ENCODE assay signal across 16 cellular contexts in genomic region chr9:89020754-89021153, GRCh38. TPM values are rescaled to one million over a fixed set of nuclear protein-coding genes. Genes with fewer than 3 reads are reported as not detected.
A peak's percentile ranks its signal among the peaks of the same experiment; 100 is the strongest.
DNase-seq lines count a peak whose midpoint lies in the region; ATAC-seq and TF ChIP-seq lines count a peak whose summit lies in the region.
"Had no signal": no experiment of that assay in that cellular context is flagged by ENCODE, and none has a peak within 500 bp of the region (broad histone marks: within the 10 kb centered on the region; RNA-seq: fewer than 3 reads in every experiment).

No MANE protein-coding gene starts in this region.

- no peak overlapping the region for H3K9ac ChIP-seq in SK-N-SH

- DNase-seq in AG08395 (ENCODE audit: low spot score) (peak; percentile 16), SK-N-SH (no peak), lower lobe of right lung (no peak), stomach (no peak), H7 (no peak), globus pallidus (ENCODE audit: low spot score) (no peak), retina (no peak)
- DNase-seq: AML-193; Caco-2; CD4-positive, CD25-positive, alpha-beta regulatory T cell; DMS153; NCI-H187; NCI-H345; NCI-H526 treated with DMSO at 0.1 percent for 48 hours; SHP77 treated with DMSO at 0.1 percent for 48 hours had no signal

- no peak for TF ChIP-seq RAD21 in SK-N-SH (IDR thresholded peaks at IDR 0.05; ENCODE audit: low read length)

- H3K27ac ChIP-seq in SK-N-SH (ENCODE audit: low read depth in 2 of 2, low read length in 1 of 2) (peak overlapping the region in 1 of 2 experiments; percentile 70; a peak in 1 of 4 replicates), lower lobe of right lung (peak overlapping the region; percentile 86), stomach (peak overlapping the region in 4 of 5 donors; percentile 79 to 84 (median 79))

- no peaks in the 10 kb centered on the region for H3K9me2 ChIP-seq in SK-N-SH

- H3K4me3 ChIP-seq in SK-N-SH (ENCODE audit: low read depth in 2 of 2, low read length in 1 of 2), result no peak overlapping the region
- H3K4me3 ChIP-seq in lower lobe of right lung, result no peak overlapping the region
- no peak overlapping the region for H3K4me3 ChIP-seq in stomach
- no peak overlapping the region for H3K4me3 ChIP-seq in H7 (ENCODE audit: insufficient read depth, low read depth, low read length)

- POLR2A ChIA-PET in SK-N-SH (lab: Yijun Ruan, JAX), result no interaction called here

- CTCF ChIA-PET in SK-N-SH (lab: Yijun Ruan, JAX), result interaction anchor here (1.3 to 1.4 kb wide), 2 partner anchors 10 to 19 kb away, joined by 3 read pairs; no protein-coding TSS in a partner anchor

- H3K9me3 ChIP-seq in SK-N-SH (no peaks in the 10 kb centered on the region), lower lobe of right lung (no peaks in the 10 kb centered on the region), stomach (no peaks in the 10 kb centered on the region)
- H3K9me3 ChIP-seq: Caco-2 had no signal

- peaks cover 4 to 27% of the 10 kb centered on the region in 2 experiments; a peak in 3 of 4 replicates for H3K4me1 ChIP-seq in SK-N-SH (ENCODE audit: control insufficient read depth in 1 of 2, insufficient read depth in 2 of 2, low read depth in 1 of 2, low read length in 1 of 2)
- H3K4me1 ChIP-seq in lower lobe of right lung, result peaks cover 34% of the 10 kb centered on the region
- H3K4me1 ChIP-seq in stomach, result peaks cover 18 to 30% (median 24%) of the 10 kb centered on the region in 4 donors
- H3K4me1 ChIP-seq: Caco-2 had no signal

- intact Hi-C loops in lower lobe of right lung (cut with DNase I), result no loop called here
- intact Hi-C loops in stomach (cut with DNase I; ENCODE audit: low total_unique reads), result no loop called here

- H3K4me2 ChIP-seq in SK-N-SH, result peak overlapping the region; percentile 65; the same call in 1 of the 2 replicates

- WGBS in SK-N-SH (ENCODE audit: low lambda C conversion rate), result 75% methylated on average over 1 of the region's 4 CpGs
- 80 to 99% (median 96%) methylated on average over 3 to 4 of the region's 4 CpGs for WGBS in stomach, 5 donors

- no peaks in the 10 kb centered on the region for H3K79me2 ChIP-seq in SK-N-SH (ENCODE audit: insufficient read depth)

- no peak for TF ChIP-seq EP300 in SK-N-SH (IDR thresholded peaks at IDR 0.05; ENCODE audit: borderline replicate concordance in 1 of 2, low read depth in 1 of 2, low read length in 1 of 2)
- no peak for TF ChIP-seq EP300 in stomach (IDR thresholded peaks at IDR 0.05)

- peaks cover 6% of the 10 kb centered on the region for H3F3A ChIP-seq in SK-N-SH (replicated peaks; ENCODE audit: insufficient read depth)

- no peak overlapping the region for H2AFZ ChIP-seq in SK-N-SH (ENCODE audit: low read depth)

- H3K36me3 ChIP-seq in SK-N-SH (replicated peaks in 1 of 2; ENCODE audit: control insufficient read depth in 1 of 2, insufficient read depth in 2 of 2, low read length in 1 of 2), result peaks cover 0 to 13% of the 10 kb centered on the region in 2 experiments
- H3K36me3 ChIP-seq in lower lobe of right lung, result no peaks in the 10 kb centered on the region
- H3K36me3 ChIP-seq in stomach, result no peaks in the 10 kb centered on the region
- no peaks in the 10 kb centered on the region for H3K36me3 ChIP-seq in H7 (replicated peaks; ENCODE audit: control insufficient read depth, insufficient read depth, low read length)

- ATAC-seq in lower lobe of right lung (no peak), HG02571 (IDR thresholded peaks at IDR 0.05; ENCODE audit: unreplicated experiment) (no peak)

- H3K27me3 ChIP-seq in SK-N-SH (ENCODE audit: insufficient read depth) (no peaks in the 10 kb centered on the region), lower lobe of right lung (ENCODE audit: low read depth) (no peaks in the 10 kb centered on the region), stomach (no peaks in the 10 kb centered on the region), H7 (ENCODE audit: control insufficient read depth, insufficient read depth, low read length) (no peaks in the 10 kb centered on the region)

- no peaks in the 10 kb centered on the region for H4K20me1 ChIP-seq in SK-N-SH (ENCODE audit: insufficient read depth)

- TF ChIP-seq CTCF in SK-N-SH (IDR thresholded peaks at IDR 0.05), result no peak
- TF ChIP-seq CTCF in lower lobe of right lung (IDR thresholded peaks at IDR 0.05), result no peak
- no peak for TF ChIP-seq CTCF in stomach (IDR thresholded peaks at IDR 0.05)

- no peak for TF ChIP-seq POLR2A in stomach (IDR thresholded peaks at IDR 0.05)

TF ChIP-seq in SK-N-SH, 30 proteins besides CTCF, POLR2A, EP300 and RAD21:
- TF ChIP-seq RFX5 (IDR thresholded peaks at IDR 0.05; ENCODE audit: low read length) (no peak), TAF1 (IDR thresholded peaks at IDR 0.05; ENCODE audit: borderline replicate concordance, low read depth, low read length) (no peak), NRF1 (IDR thresholded peaks at IDR 0.05; ENCODE audit: low read depth, low read length) (no peak), TEAD4 (IDR thresholded peaks at IDR 0.05; ENCODE audit: borderline replicate concordance, insufficient read depth) (no peak), POLR2AphosphoS5 (IDR thresholded peaks at IDR 0.05; ENCODE audit: low read depth, low read length) (no peak), YY1 (IDR thresholded peaks at IDR 0.05; ENCODE audit: low read depth) (no peak), CHD2 (IDR thresholded peaks at IDR 0.05; ENCODE audit: low read length, partially characterized antibody) (no peak), MAX (IDR thresholded peaks at IDR 0.05; ENCODE audit: low read depth) (no peak), FOSL2 (IDR thresholded peaks at IDR 0.05; ENCODE audit: borderline replicate concordance, low read depth) (no peak), MEF2A (IDR thresholded peaks at IDR 0.05; ENCODE audit: borderline replicate concordance, low read depth) (no peak), ELF1 (IDR thresholded peaks at IDR 0.05) (no peak), FOXM1 (IDR thresholded peaks at IDR 0.05; ENCODE audit: low read depth) (no peak), SMC3 (IDR thresholded peaks at IDR 0.05; ENCODE audit: low read depth, low read length) (no peak), RCOR1 (IDR thresholded peaks at IDR 0.05; ENCODE audit: low read length) (no peak), RXRA (IDR thresholded peaks at IDR 0.05; ENCODE audit: borderline replicate concordance, low read depth) (no peak), SIN3A (IDR thresholded peaks at IDR 0.05; ENCODE audit: borderline replicate concordance, low read depth, low read length) (no peak), FOXJ3 (CRISPR knock-in tag; IDR thresholded peaks at IDR 0.05) (no peak), NFIC (IDR thresholded peaks at IDR 0.05; ENCODE audit: borderline replicate concordance) (no peak)
- TF ChIP-seq, protein P1, sequence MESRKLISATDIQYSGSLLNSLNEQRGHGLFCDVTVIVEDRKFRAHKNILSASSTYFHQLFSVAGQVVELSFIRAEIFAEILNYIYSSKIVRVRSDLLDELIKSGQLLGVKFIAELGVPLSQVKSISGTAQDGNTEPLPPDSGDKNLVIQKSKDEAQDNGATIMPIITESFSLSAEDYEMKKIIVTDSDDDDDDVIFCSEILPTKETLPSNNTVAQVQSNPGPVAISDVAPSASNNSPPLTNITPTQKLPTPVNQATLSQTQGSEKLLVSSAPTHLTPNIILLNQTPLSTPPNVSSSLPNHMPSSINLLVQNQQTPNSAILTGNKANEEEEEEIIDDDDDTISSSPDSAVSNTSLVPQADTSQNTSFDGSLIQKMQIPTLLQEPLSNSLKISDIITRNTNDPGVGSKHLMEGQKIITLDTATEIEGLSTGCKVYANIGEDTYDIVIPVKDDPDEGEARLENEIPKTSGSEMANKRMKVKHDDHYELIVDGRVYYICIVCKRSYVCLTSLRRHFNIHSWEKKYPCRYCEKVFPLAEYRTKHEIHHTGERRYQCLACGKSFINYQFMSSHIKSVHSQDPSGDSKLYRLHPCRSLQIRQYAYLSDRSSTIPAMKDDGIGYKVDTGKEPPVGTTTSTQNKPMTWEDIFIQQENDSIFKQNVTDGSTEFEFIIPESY (IDR thresholded peaks at IDR 0.05; ENCODE audit: borderline replicate concordance, low read depth), result no peak
- TF ChIP-seq, protein P2, sequence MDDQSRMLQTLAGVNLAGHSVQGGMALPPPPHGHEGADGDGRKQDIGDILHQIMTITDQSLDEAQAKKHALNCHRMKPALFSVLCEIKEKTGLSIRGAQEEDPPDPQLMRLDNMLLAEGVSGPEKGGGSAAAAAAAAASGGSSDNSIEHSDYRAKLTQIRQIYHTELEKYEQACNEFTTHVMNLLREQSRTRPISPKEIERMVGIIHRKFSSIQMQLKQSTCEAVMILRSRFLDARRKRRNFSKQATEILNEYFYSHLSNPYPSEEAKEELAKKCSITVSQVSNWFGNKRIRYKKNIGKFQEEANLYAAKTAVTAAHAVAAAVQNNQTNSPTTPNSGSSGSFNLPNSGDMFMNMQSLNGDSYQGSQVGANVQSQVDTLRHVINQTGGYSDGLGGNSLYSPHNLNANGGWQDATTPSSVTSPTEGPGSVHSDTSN (IDR thresholded peaks at IDR 0.05), result no peak

RNA-seq across cellular contexts. Expression of gene S1PR3, which starts 29.5 kb away (rescaled TPM):
- 2.5 and 2.9 TPM in 2 replicates for polyA plus RNA-seq in SK-N-SH (2012; rRNA removed)
- 2.9 and 3.1 TPM in 2 replicates for polyA plus RNA-seq in SK-N-SH (2012; cell fraction: cytosol; rRNA removed)
- polyA plus RNA-seq in SK-N-SH (2012; cell fraction: nucleus; rRNA removed), result 2.2 and 3.7 TPM in 2 replicates
- 10.0 TPM for total RNA-seq in lower lobe of right lung
- 10 to 100 TPM in 3 of 5 donors, 1 to 10 TPM in 2; 1.2 to 12.5 (median 10.3) TPM for total RNA-seq in stomach
- 1 to 10 TPM; 1.7 to 9.2 (median 5.1) TPM for polyA plus RNA-seq in stomach
- total RNA-seq in H7 (2014; rRNA removed; shearing (Covaris generic)), result 9.3 and 25.0 TPM in 2 replicates
- total RNA-seq: CD4-positive, CD25-positive, alpha-beta regulatory T cell had no signal
